8 cellular contexts compared by ENCODE assay signal in the genomic region with DNA sequence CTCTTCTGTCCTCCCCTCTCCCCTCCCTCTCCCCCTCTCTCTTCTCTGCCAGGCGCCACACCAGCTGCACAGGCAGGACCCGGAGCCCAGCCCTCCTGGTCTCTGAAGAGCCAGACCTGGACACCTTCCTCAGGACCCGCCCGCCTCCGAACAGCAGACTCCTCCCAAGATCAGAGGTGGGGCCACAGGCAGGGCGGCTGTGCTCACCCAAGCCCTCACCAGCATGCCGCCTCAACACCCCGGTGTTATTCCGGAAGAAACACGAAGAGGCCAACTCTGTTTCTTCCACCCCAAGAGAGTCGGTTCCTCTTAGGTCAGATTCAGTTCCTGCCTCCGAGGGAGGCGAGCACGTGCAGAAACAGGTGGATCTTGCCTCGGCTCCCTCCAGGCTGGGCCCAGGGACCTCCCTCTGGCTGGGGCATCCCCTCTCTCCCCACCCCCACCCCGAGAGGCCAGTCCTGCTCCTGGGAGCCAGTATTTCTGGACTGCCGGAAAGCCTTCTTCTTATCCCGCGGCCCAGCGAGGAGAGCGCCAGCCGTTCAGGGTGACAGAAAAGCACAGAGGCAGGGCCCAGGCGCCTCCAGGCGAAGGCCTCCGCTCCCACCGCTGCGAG. TPM values are rescaled to one million over a fixed set of nuclear protein-coding genes. Genes with fewer than 3 reads are reported as not detected.
A peak's percentile ranks its signal among the peaks of the same experiment; 100 is the strongest.
DNase-seq lines count a peak whose midpoint lies in the region; ATAC-seq, FAIRE-seq and TF ChIP-seq lines count a peak whose summit lies in the region.
"Not testable (repeated sequence)": the region's sequence is repeated elsewhere in the genome, so short reads cannot be mapped to it uniquely, and the experiment has no call there.

No MANE protein-coding gene starts in this region.

- intact Hi-C loops in HCT116 (cut with micrococcal nuclease); mucosa of descending colon (cut with DNase I, micrococcal nuclease): not testable (repeated sequence)

- POLR2A ChIA-PET in HCT116 (lab: Charles Lee); T-cell (lab: Charles Lee): not testable (repeated sequence)

- H3K9me3 ChIP-seq in CD4-positive, CD25-positive, alpha-beta regulatory T cell (ENCODE audit: control insufficient read depth in 2 of 2, low read length in 2 of 2); HCT116 (ENCODE audit: control insufficient read depth in 1 of 2, insufficient read depth in 1 of 2, low read depth in 1 of 2, low read length in 2 of 2); mucosa of descending colon: not testable (repeated sequence)

- not testable (repeated sequence) for TF ChIP-seq CTCF in HCT116 (IDR thresholded peaks at IDR 0.05 in 2 of 3, conservative IDR thresholded peaks at IDR 0.05 in 1 of 3; ENCODE audit: borderline replicate concordance in 1 of 3, insufficient read depth in 1 of 3, low read depth in 2 of 3, low read length in 2 of 3); foreskin keratinocyte (conservative IDR thresholded peaks at IDR 0.05); mucosa of descending colon (IDR thresholded peaks at IDR 0.05)

- H3K27ac Mint-ChIP-seq in CD4-positive, CD25-positive, alpha-beta regulatory T cell; T-cell; activated T-cell treated with anti-CD3 and anti-CD28 coated beads, Interleukin-2, amount 50 U/mL, for 72 hours; stimulated activated naive B cell treated with anti-CD40 and anti-IgM and Interleukin-4, amounts not matched to agents 10 μg/mL and 1 μg/mL and 100 μg/mL, for 72 hours: not testable (repeated sequence)

- H3K36me3 ChIP-seq in CD4-positive, CD25-positive, alpha-beta regulatory T cell (ENCODE audit: control insufficient read depth, insufficient read depth, low read length); HCT116 (ENCODE audit: control insufficient read depth in 1 of 2, insufficient read depth in 2 of 2, low read length in 2 of 2); mucosa of descending colon (ENCODE audit: low read depth): not testable (repeated sequence)

- H2AFZ ChIP-seq in HCT116 (ENCODE audit: low read depth, low read length, poor library complexity, severe bottlenecking), result not testable (repeated sequence)

- not testable (repeated sequence) for BruUV-seq in HCT116 (replicated peaks; lab: Mats Ljungman, UMichigan)

- not testable (repeated sequence) for H3K4me1 Mint-ChIP-seq in CD4-positive, CD25-positive, alpha-beta regulatory T cell; T-cell; activated T-cell treated with anti-CD3 and anti-CD28 coated beads, Interleukin-2, amount 50 U/mL, for 72 hours (ENCODE audit: low read depth); stimulated activated naive B cell treated with anti-CD40 and anti-IgM and Interleukin-4, amounts not matched to agents 10 μg/mL and 1 μg/mL and 100 μg/mL, for 72 hours

- TF ChIP-seq RAD21 in HCT116 (IDR thresholded peaks at IDR 0.05; ENCODE audit: low read depth), result not testable (repeated sequence)

- ATAC-seq in CD4-positive, CD25-positive, alpha-beta regulatory T cell (ENCODE audit: low read depth in 2 of 2), result peak; percentile 59 to 82
- ATAC-seq in HCT116 (peak; percentile 65), T-cell (replicated peaks in 1 of 4) (peak; percentile 30 to 79 (median 72)), foreskin keratinocyte (peak; percentile 11), mucosa of descending colon (peak; percentile 88)
- peak; percentile 62 to 73 for ATAC-seq in activated T-cell treated with anti-CD3 and anti-CD28 coated beads, Interleukin-2, amount 50 U/mL, for 72 hours (replicated peaks in 1 of 2)
- ATAC-seq in stimulated activated naive B cell treated with anti-CD40 and anti-IgM and Interleukin-4, amounts not matched to agents 10 μg/mL and 1 μg/mL and 100 μg/mL, for 72 hours (replicated peaks), result peak; percentile 94 to 96

- not testable (repeated sequence) for H3K79me2 ChIP-seq in HCT116 (ENCODE audit: insufficient read depth, low read length)

- not testable (repeated sequence) for H4K20me1 ChIP-seq in HCT116 (ENCODE audit: insufficient read depth)

- FAIRE-seq in GM19239 (lab: Jason Lieb, UNC), result peak; percentile 51

- not testable (repeated sequence) for H3K4me1 ChIP-seq in CD4-positive, CD25-positive, alpha-beta regulatory T cell (ENCODE audit: control insufficient read depth, insufficient read depth, low read length, poor library complexity, severe bottlenecking); HCT116 (ENCODE audit: control insufficient read depth in 1 of 2, insufficient read depth in 2 of 2, low read length in 2 of 2); foreskin keratinocyte; mucosa of descending colon (ENCODE audit: low read depth)

- not testable (repeated sequence) for H3K9ac ChIP-seq in HCT116 (ENCODE audit: low read length)

- H3K9me3 Mint-ChIP-seq in CD4-positive, CD25-positive, alpha-beta regulatory T cell; T-cell; activated T-cell treated with anti-CD3 and anti-CD28 coated beads, Interleukin-2, amount 50 U/mL, for 72 hours; stimulated activated naive B cell treated with anti-CD40 and anti-IgM and Interleukin-4, amounts not matched to agents 10 μg/mL and 1 μg/mL and 100 μg/mL, for 72 hours: not testable (repeated sequence)

- not testable (repeated sequence) for H3K4me2 ChIP-seq in HCT116 (ENCODE audit: low read length)

- DNase-seq in CD4-positive, CD25-positive, alpha-beta regulatory T cell; GM19239 (ENCODE audit: insufficient read length, low spot score); HCT116 (ENCODE audit: low read depth, low spot score); T-cell; activated T-cell treated with anti-CD3 and anti-CD28 coated beads, Interleukin-2, amount 50 U/mL, for 72 hours; foreskin keratinocyte; mucosa of descending colon; stimulated activated naive B cell treated with anti-CD40 and anti-IgM and Interleukin-4, amounts not matched to agents 10 μg/mL and 1 μg/mL and 100 μg/mL, for 72 hours: not testable (repeated sequence)

- H3K27ac ChIP-seq in CD4-positive, CD25-positive, alpha-beta regulatory T cell (ENCODE audit: insufficient read depth, low read length, poor library complexity, severe bottlenecking); HCT116 (ENCODE audit: low read depth, low read length); foreskin keratinocyte: not testable (repeated sequence)

- CTCF ChIA-PET in HCT116 (lab: Charles Lee); T-cell (lab: Charles Lee): not testable (repeated sequence)

- RAD21 ChIA-PET in HCT116 (lab: Charles Lee; ENCODE audit: low non-redundant PET in 1 of 2, low total read pairs in 2 of 2, uncharacterized antibody in 2 of 2, unreplicated experiment in 2 of 2), result not testable (repeated sequence)

- not testable (repeated sequence) for H3K4me3 ChIP-seq in CD4-positive, CD25-positive, alpha-beta regulatory T cell (ENCODE audit: low read depth, low read length); HCT116 (replicated peaks in 1 of 2; ENCODE audit: low read depth in 1 of 2, low read length in 2 of 2); mucosa of descending colon

- TF ChIP-seq POLR2A in HCT116 (IDR thresholded peaks at IDR 0.05; ENCODE audit: borderline replicate concordance, extremely low read depth, insufficient read depth, insufficient read length), result not testable (repeated sequence)

- not testable (repeated sequence) for H3K9me2 ChIP-seq in HCT116 (ENCODE audit: insufficient read depth)

- H3K4me3 Mint-ChIP-seq in CD4-positive, CD25-positive, alpha-beta regulatory T cell; T-cell; activated T-cell treated with anti-CD3 and anti-CD28 coated beads, Interleukin-2, amount 50 U/mL, for 72 hours; stimulated activated naive B cell treated with anti-CD40 and anti-IgM and Interleukin-4, amounts not matched to agents 10 μg/mL and 1 μg/mL and 100 μg/mL, for 72 hours: not testable (repeated sequence)

- not testable (repeated sequence) for H3K36me3 Mint-ChIP-seq in CD4-positive, CD25-positive, alpha-beta regulatory T cell; T-cell; activated T-cell treated with anti-CD3 and anti-CD28 coated beads, Interleukin-2, amount 50 U/mL, for 72 hours (ENCODE audit: insufficient read depth in 2 of 2); stimulated activated naive B cell treated with anti-CD40 and anti-IgM and Interleukin-4, amounts not matched to agents 10 μg/mL and 1 μg/mL and 100 μg/mL, for 72 hours

- not testable (repeated sequence) for H3K27me3 Mint-ChIP-seq in CD4-positive, CD25-positive, alpha-beta regulatory T cell; T-cell; activated T-cell treated with anti-CD3 and anti-CD28 coated beads, Interleukin-2, amount 50 U/mL, for 72 hours (ENCODE audit: low read depth); stimulated activated naive B cell treated with anti-CD40 and anti-IgM and Interleukin-4, amounts not matched to agents 10 μg/mL and 1 μg/mL and 100 μg/mL, for 72 hours

- not testable (repeated sequence) for H3K27me3 ChIP-seq in CD4-positive, CD25-positive, alpha-beta regulatory T cell (ENCODE audit: control insufficient read depth, insufficient read depth, low read length); HCT116 (ENCODE audit: insufficient read depth, low read length); foreskin keratinocyte

RNA-seq across cellular contexts. Expression of a gene that starts 16.4 kb away (rescaled TPM):
- total RNA-seq in CD4-positive, CD25-positive, alpha-beta regulatory T cell, result 243 TPM
- polyA plus RNA-seq in CD4-positive, CD25-positive, alpha-beta regulatory T cell, result under 1 TPM in 2 of 4 donors, not detected in 2; 0.06 to 0.18 TPM
- total RNA-seq in HCT116 (2021; ENCODE audit: unreplicated experiment) (14.7 TPM), T-cell (100 to 1,000 TPM in 2 of 5 donors, 1 to 10 TPM in 3; 1.7 to 405 (median 6.9) TPM), foreskin keratinocyte (2.8 and 26.8 TPM in 2 replicates), mucosa of descending colon (10 to 100 TPM in 1 of 3 donors, 1 to 10 TPM in 2; 5.5 to 40.5 (median 7.9) TPM)
- 7.9 and 22.7 TPM in 2 replicates for polyA plus RNA-seq in HCT116 (2012)
- 1 to 10 TPM; 5.1 to 6.7 TPM for total RNA-seq in activated T-cell treated with anti-CD3 and anti-CD28 coated beads, Interleukin-2, amount 50 U/mL, for 72 hours
- 0.67 and 11.0 TPM in 2 replicates for polyA plus RNA-seq in foreskin keratinocyte

Comparison
In these comparisons a context has a peak if more than half of its experiments do, and no peak if none do; other contexts are left out.
1. ATAC-seq: peak in every context shown above with its lines; median percentile 95 in stimulated activated naive B cell treated with anti-CD40 and anti-IgM and Interleukin-4, amounts not matched to agents 10 μg/mL and 1 μg/mL and 100 μg/mL, for 72 hours; 88 in mucosa of descending colon; 72 in T-cell; 70 in CD4-positive, CD25-positive, alpha-beta regulatory T cell; 68 in activated T-cell treated with anti-CD3 and anti-CD28 coated beads, Interleukin-2, amount 50 U/mL, for 72 hours; 65 in HCT116; 11 in foreskin keratinocyte.